In genomic region chr7:142885311-142886230, GRCh38 we compare ENCODE assay signal across 14 cellular contexts. TPM values are rescaled to one million over a fixed set of nuclear protein-coding genes. Genes with fewer than 3 reads are reported as not detected.
DNase-seq lines count a peak whose midpoint lies in the region; ATAC-seq and TF ChIP-seq lines count a peak whose summit lies in the region.
"Had no signal": no experiment of that assay in that cellular context is flagged by ENCODE, and none has a peak within 500 bp of the region (broad histone marks: within the 10 kb centered on the region; RNA-seq: fewer than 3 reads in every experiment).

Gene TRPV6, minus strand, starts transcription at chr7:142885745.

- peak within 1 kb of the TSS; percentile 52 to 66 for H3K9ac ChIP-seq in duodenal mucosa (ENCODE audit: low read depth in 1 of 2, low read length in 2 of 2)

- WGBS in heart right ventricle, 2 donors, result 47 to 56% methylated on average over 16 of the region's 16 CpGs

- ATAC-seq in left ventricle myocardium superior (peak; percentile 24), heart right ventricle (no peak), mucosa of descending colon (peak; percentile 87)

- H3K9me3 Mint-ChIP-seq in immature natural killer cell, result no peaks in the 10 kb centered on the region

- H3K36me3 ChIP-seq in heart right ventricle (no peaks in the 10 kb centered on the region), duodenal mucosa (ENCODE audit: control insufficient read depth in 1 of 2, insufficient read depth in 2 of 2, low read length in 2 of 2) (no peaks in the 10 kb centered on the region), mucosa of descending colon (ENCODE audit: low read depth) (no peaks in the 10 kb centered on the region)
- H3K36me3 ChIP-seq: adrenal gland had no signal

- H3K4me3 Mint-ChIP-seq in immature natural killer cell, result no peak within 1 kb of the TSS

- H3K27me3 ChIP-seq in heart right ventricle (peaks cover 0 to 41% (median 21%) of the 10 kb centered on the region in 7 donors), duodenal mucosa (ENCODE audit: control insufficient read depth in 1 of 2, insufficient read depth in 2 of 2, low read length in 2 of 2) (peaks cover 0 to 2% of the 10 kb centered on the region in 2 donors)
- H3K27me3 ChIP-seq: adrenal gland had no signal

- H3K4me3 ChIP-seq in heart right ventricle, result no peak within 1 kb of the TSS
- H3K4me3 ChIP-seq in duodenal mucosa (ENCODE audit: low read depth in 1 of 2, low read length in 2 of 2), result peak within 1 kb of the TSS; percentile 37 to 66
- H3K4me3 ChIP-seq in mucosa of descending colon, result no peak within 1 kb of the TSS
- H3K4me3 ChIP-seq: adrenal gland had no signal

- intact Hi-C loops in left ventricle myocardium superior (cut with micrococcal nuclease), result no loop called here
- intact Hi-C loops in heart right ventricle (cut with DNase I), result loop anchor here in 1 of 10 donors (10.0 kb wide), 1 partner anchor 109 kb away; no protein-coding TSS in a partner anchor
- intact Hi-C loops in mucosa of descending colon (cut with DNase I, micrococcal nuclease), result no loop called here

- H3K27ac Mint-ChIP-seq in immature natural killer cell, result no peak within 1 kb of the TSS

- H3K9me3 ChIP-seq in heart right ventricle (no peaks in the 10 kb centered on the region), duodenal mucosa (ENCODE audit: control insufficient read depth in 1 of 2, low read length in 2 of 2) (no peaks in the 10 kb centered on the region), mucosa of descending colon (no peaks in the 10 kb centered on the region)
- H3K9me3 ChIP-seq: adrenal gland had no signal

- TF ChIP-seq CTCF in heart right ventricle (IDR thresholded peaks at IDR 0.05), result no peak
- TF ChIP-seq CTCF in mucosa of descending colon (IDR thresholded peaks at IDR 0.05), result no peak

- H3K4me1 ChIP-seq in heart right ventricle, result no peaks in the 10 kb centered on the region
- peaks cover 30 to 32% of the 10 kb centered on the region in 2 donors for H3K4me1 ChIP-seq in duodenal mucosa (ENCODE audit: control insufficient read depth in 1 of 2, insufficient read depth in 2 of 2, low read length in 2 of 2)
- no peaks in the 10 kb centered on the region for H3K4me1 ChIP-seq in mucosa of descending colon (ENCODE audit: low read depth)
- H3K4me1 ChIP-seq: adrenal gland had no signal

- DNase-seq in left ventricle myocardium superior (no peak), heart right ventricle (no peak), mucosa of descending colon (peak in 2 of 3 donors; percentile 62 to 67), pons (ENCODE audit: low spot score) (no peak), NCI-H345 (lab: John Stamatoyannopoulos, UW) (no peak), immature natural killer cell (no peak)
- DNase-seq in central memory CD4-positive, alpha-beta T cell, result no peak
- DNase-seq: effector memory CD4-positive, alpha-beta T cell; RPMI8226; T-helper 9 cell had no signal

- no peaks in the 10 kb centered on the region for H3K4me1 Mint-ChIP-seq in immature natural killer cell

- H3K27me3 Mint-ChIP-seq in immature natural killer cell (ENCODE audit: low read depth in 3 of 3), result peaks cover 3 to 10% (median 5%) of the 10 kb centered on the region in 3 donors

- no peak within 1 kb of the TSS for H3K27ac ChIP-seq in heart right ventricle
- no peak within 1 kb of the TSS for H3K27ac ChIP-seq in duodenal mucosa (ENCODE audit: low read depth, low read length)
- H3K27ac ChIP-seq: adrenal gland had no signal

- H3K36me3 Mint-ChIP-seq in immature natural killer cell, result no peaks in the 10 kb centered on the region

RNA-seq across cellular contexts. Expression of gene TRPV6, which starts in this region (rescaled TPM):
- total RNA-seq in left ventricle myocardium superior, result 0.05 TPM
- total RNA-seq in heart right ventricle, result not detected
- polyA plus RNA-seq in heart right ventricle, result under 1 TPM in 1 of 2 donors, not detected in 1; 0.03 TPM
- total RNA-seq in mucosa of descending colon, result under 1 TPM; 0.35 to 0.55 (median 0.44) TPM
- not detected for polyA plus RNA-seq in immature natural killer cell
- total RNA-seq: M059J, skeletal muscle tissue had no signal

Comparison
In these comparisons a context has a peak if more than half of its experiments do, and no peak if none do; other contexts are left out.
1. Peak in ATAC-seq in left ventricle myocardium superior; RNA of the gene not detected or under 1 TPM.
2. Peak in DNase-seq and ATAC-seq in mucosa of descending colon; RNA of the gene not detected or under 1 TPM.
3. H3K4me3 ChIP-seq: peak in duodenal mucosa (2 of 2); none in heart right ventricle (0 of 10) and mucosa of descending colon (single experiment).